ENCODE assay signal across 15 cellular contexts in the genomic region with DNA sequence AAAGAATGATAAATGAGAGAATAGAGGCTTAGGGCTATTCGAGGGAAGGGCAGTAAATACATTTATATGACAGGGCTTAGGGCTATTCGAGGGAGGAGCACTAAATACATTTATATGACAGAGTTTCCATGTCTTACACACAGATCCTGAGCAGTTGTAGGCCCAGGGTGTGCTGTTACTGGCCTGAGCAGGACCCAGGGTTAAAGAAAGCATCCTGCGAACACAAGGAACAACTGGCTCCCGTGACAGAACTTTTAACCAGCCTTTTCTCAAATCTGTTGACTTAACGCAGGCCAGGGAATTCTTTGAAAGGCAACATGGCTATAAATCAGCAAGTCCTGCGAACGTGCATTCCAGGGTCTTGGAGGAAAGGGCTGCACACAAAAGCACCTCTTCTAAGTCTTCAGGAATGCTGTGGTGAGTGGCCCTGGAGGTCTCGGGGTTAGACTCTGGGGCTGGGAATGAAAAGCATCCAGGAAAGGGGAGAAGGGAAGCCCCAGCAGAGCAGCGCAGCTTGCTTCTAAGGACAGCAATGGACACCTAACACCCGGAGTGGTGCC. TPM values are rescaled to one million over a fixed set of nuclear protein-coding genes. Genes with fewer than 3 reads are reported as not detected.
DNase-seq lines count a peak whose midpoint lies in the region; ATAC-seq and TF ChIP-seq lines count a peak whose summit lies in the region.
"Had no signal": no experiment of that assay in that cellular context is flagged by ENCODE, and none has a peak within 500 bp of the region (broad histone marks: within the 10 kb centered on the region; RNA-seq: fewer than 3 reads in every experiment).

No MANE protein-coding gene starts in this region.

- H4K91ac ChIP-seq in IMR-90 (ENCODE audit: insufficient read depth, low read depth, low read length), result peak overlapping the region; percentile 100

- WGBS in IMR-90 (ENCODE audit: extremely low coverage in 2 of 2, insufficient read length in 1 of 2), 2 experiments, result 0% methylated on average over 2 of the region's 10 CpGs; no CpG with 5 or more reads in 1 of the 2 experiments

- no peak for TF ChIP-seq CTCF in AG09309 (IDR thresholded peaks at IDR 0.05; ENCODE audit: control insufficient read depth, insufficient read depth, low read depth, low read length, missing control alignments)
- no peak for TF ChIP-seq CTCF in IMR-90 (conservative IDR thresholded peaks at IDR 0.05; ENCODE audit: low read depth, low read length)
- no peak for TF ChIP-seq CTCF in endothelial cell (IDR thresholded peaks at IDR 0.05; ENCODE audit: unreplicated experiment)
- TF ChIP-seq CTCF in neural crest cell (conservative IDR thresholded peaks at IDR 0.05), result no peak
- TF ChIP-seq CTCF in Peyer's patch (IDR thresholded peaks at IDR 0.05), result no peak

- H3K9me3 Mint-ChIP-seq in endothelial cell (ENCODE audit: unreplicated experiment) (no peaks in the 10 kb centered on the region), neural crest cell (peaks cover 10% of the 10 kb centered on the region)
- H3K9me3 Mint-ChIP-seq: effector memory CD8-positive, alpha-beta T cell had no signal

- peak overlapping the region; percentile 94 for H2BK15ac ChIP-seq in IMR-90 (ENCODE audit: low read depth, low read length)

- H3K4me2 ChIP-seq in IMR-90 (ENCODE audit: low read depth, low read length), result peak overlapping the region; percentile 25; the same call in 1 of the 2 replicates

- TF ChIP-seq RAD21 in IMR-90 (IDR thresholded peaks at IDR 0.05; ENCODE audit: low read length), result peak; percentile 1; the same call in 1 of the 2 replicates

- POLR2A ChIA-PET in IMR-90 (lab: Charles Lee; ENCODE audit: unreplicated experiment), result no interaction called here

- peak overlapping the region; percentile 99 for H2BK120ac ChIP-seq in IMR-90 (ENCODE audit: low read depth, low read length)

- in situ Hi-C loops in IMR-90 (cut with MboI; ENCODE audit: low sequenced_read_pairs), result no loop called here

- TF ChIP-seq POLR2A in IMR-90 (IDR thresholded peaks at IDR 0.05; ENCODE audit: low read depth, low read length) (no peak), Peyer's patch (IDR thresholded peaks at IDR 0.05) (no peak)

- H2AK9ac ChIP-seq in IMR-90 (replicated peaks; ENCODE audit: low read depth, low read length, poor library complexity), result no peak overlapping the region

- H4K8ac ChIP-seq in IMR-90 (ENCODE audit: low read depth in 2 of 2, low read length in 2 of 2), result peak overlapping the region; percentile 97 to 99

- ATAC-seq in IMR-90 (ENCODE audit: low read depth) (peak; percentile 87), HG02763 (IDR thresholded peaks at IDR 0.05; ENCODE audit: unreplicated experiment) (no peak)
- ATAC-seq: effector memory CD8-positive, alpha-beta T cell; HepG2 had no signal

- H4K20me1 ChIP-seq in IMR-90 (ENCODE audit: insufficient read depth, low read length), result no peaks in the 10 kb centered on the region

- H2BK20ac ChIP-seq in IMR-90 (ENCODE audit: low read depth, low read length), result peak overlapping the region; percentile 99

- peaks cover 26% of the 10 kb centered on the region for H3K4me1 ChIP-seq in IMR-90 (ENCODE audit: control insufficient read depth, insufficient read depth, low read length)
- no peaks in the 10 kb centered on the region for H3K4me1 ChIP-seq in Peyer's patch

- peak overlapping the region; percentile 88 for H4K5ac ChIP-seq in IMR-90 (ENCODE audit: low read depth, low read length)

- intact Hi-C loops in IMR-90 (cut with micrococcal nuclease), result loop anchor here (1.0 to 2.0 kb wide), 2 partner anchors 131 to 538 kb away; no protein-coding TSS in a partner anchor

- peak overlapping the region; percentile 13 for H3K4me3 Mint-ChIP-seq in endothelial cell (ENCODE audit: unreplicated experiment)
- H3K4me3 Mint-ChIP-seq in neural crest cell, result no peak overlapping the region
- H3K4me3 Mint-ChIP-seq: effector memory CD8-positive, alpha-beta T cell had no signal

- H3K27ac Mint-ChIP-seq in endothelial cell (ENCODE audit: unreplicated experiment) (no peak overlapping the region), neural crest cell (ENCODE audit: unreplicated experiment) (peak overlapping the region; percentile 83)
- H3K27ac Mint-ChIP-seq: effector memory CD8-positive, alpha-beta T cell had no signal

- H3K14ac ChIP-seq in IMR-90 (replicated peaks; ENCODE audit: low read depth, low read length), result peak overlapping the region; percentile 97

- peaks cover 0 to 21% of the 10 kb centered on the region in 2 experiments; a peak in 1 of 4 replicates for H3K79me1 ChIP-seq in IMR-90 (ENCODE audit: low read depth in 1 of 2, low read length in 2 of 2)

- H2BK5ac ChIP-seq in IMR-90 (ENCODE audit: low read depth, low read length, poor library complexity, severe bottlenecking), result peak overlapping the region; percentile 85

- H3K36me3 Mint-ChIP-seq in endothelial cell (ENCODE audit: low read depth, unreplicated experiment) (peaks cover 3% of the 10 kb centered on the region), neural crest cell (ENCODE audit: low read depth) (no peaks in the 10 kb centered on the region)

- DNase-seq in AG09309 (ENCODE audit: low read depth), result peak; percentile 35
- DNase-seq in IMR-90, result peak; percentile 98
- no peak for DNase-seq in endothelial cell (ENCODE audit: low spot score)
- DNase-seq in neural crest cell (ENCODE audit: low read depth, low spot score), result no peak
- no peak for DNase-seq in activated CD4-positive, CD25-positive, alpha-beta regulatory T cell (lab: John Stamatoyannopoulos, UW)
- DNase-seq in NCI-H69 (lab: John Stamatoyannopoulos, UW), result no peak
- DNase-seq in Peyer's patch, result no peak
- DNase-seq: activated CD8-positive, alpha-beta memory T cell treated with anti-CD3 and anti-CD28 coated beads, Interleukin-2, amount 50 U/mL, for 48 hours; effector memory CD8-positive, alpha-beta T cell; GF-D8; NCI-H1694; transverse colon had no signal

- no peaks in the 10 kb centered on the region for H3K27me3 ChIP-seq in IMR-90 (ENCODE audit: control insufficient read depth, insufficient read depth, low read length)
- no peaks in the 10 kb centered on the region for H3K27me3 ChIP-seq in Peyer's patch
- H3K27me3 ChIP-seq: transverse colon had no signal

- H3K27me3 Mint-ChIP-seq in endothelial cell (ENCODE audit: unreplicated experiment), result peaks cover 2% of the 10 kb centered on the region
- H3K27me3 Mint-ChIP-seq in neural crest cell (ENCODE audit: low read depth), result no peaks in the 10 kb centered on the region

- H3K9me1 ChIP-seq in IMR-90 (ENCODE audit: insufficient read depth, low read length), result peaks cover 28% of the 10 kb centered on the region

- peak overlapping the region; percentile 55 for H2AFZ ChIP-seq in IMR-90 (replicated peaks; ENCODE audit: low read length, poor library complexity)

- H3K56ac ChIP-seq in IMR-90 (ENCODE audit: extremely low read depth, insufficient read depth, low read length), result peak overlapping the region; percentile 97

- CTCF ChIA-PET in IMR-90 (lab: Yijun Ruan, JAX), result interaction anchor here (1.0 kb wide), 1 partner anchor 560 kb away, joined by 3 read pairs; no protein-coding TSS in a partner anchor

- peak overlapping the region; percentile 99 for H2AK5ac ChIP-seq in IMR-90 (ENCODE audit: low read depth, low read length)

- H3K9me3 ChIP-seq in IMR-90 (ENCODE audit: control insufficient read depth, insufficient read depth, low read length) (no peaks in the 10 kb centered on the region), Peyer's patch (no peaks in the 10 kb centered on the region)
- H3K9me3 ChIP-seq: transverse colon had no signal

- peak overlapping the region; percentile 97 for H3K23ac ChIP-seq in IMR-90 (ENCODE audit: low read depth, low read length)

- H3K36me3 ChIP-seq in IMR-90 (ENCODE audit: control insufficient read depth, insufficient read depth, low read length), result no peaks in the 10 kb centered on the region
- H3K36me3 ChIP-seq in Peyer's patch, result no peaks in the 10 kb centered on the region
- H3K36me3 ChIP-seq: transverse colon had no signal

- no TSS peak for BruUV-seq in IMR-90 (replicated peaks; lab: Mats Ljungman, UMichigan)

- peaks cover 11% of the 10 kb centered on the region for H3K4me1 Mint-ChIP-seq in endothelial cell (ENCODE audit: unreplicated experiment)
- H3K4me1 Mint-ChIP-seq in neural crest cell, result peaks cover 27% of the 10 kb centered on the region

- H3K27ac ChIP-seq in IMR-90 (ENCODE audit: insufficient read depth, low read length) (peak overlapping the region; percentile 98), Peyer's patch (no peak overlapping the region)
- H3K27ac ChIP-seq: transverse colon had no signal

- peak overlapping the region; percentile 78 for H3K18ac ChIP-seq in IMR-90 (ENCODE audit: low read depth, low read length)

- peak overlapping the region; percentile 53; the same call in 1 of the 2 replicates for H3K9ac ChIP-seq in IMR-90 (ENCODE audit: low read depth, low read length)

- H3K4me3 ChIP-seq in AG09309 (ENCODE audit: control insufficient read depth, low read depth, low read length) (no peak overlapping the region), IMR-90 (ENCODE audit: insufficient read depth, low read depth, low read length) (no peak overlapping the region), Peyer's patch (no peak overlapping the region)
- H3K4me3 ChIP-seq: transverse colon had no signal

- H3K4ac ChIP-seq in IMR-90 (ENCODE audit: low read depth, low read length), result peak overlapping the region; percentile 100

- dilution Hi-C loops in IMR-90 (cut with HindIII; ENCODE audit: low sequenced_read_pairs, unreplicated experiment), result no loop called here

TF ChIP-seq in IMR-90, 13 proteins besides CTCF, POLR2A, EP300 and RAD21:
- TF ChIP-seq RFX5 (IDR thresholded peaks at IDR 0.05; ENCODE audit: low read depth, low read length), result no peak
- no peak for TF ChIP-seq NFE2L2 (IDR thresholded peaks at IDR 0.05; ENCODE audit: low read depth, low read length)
- TF ChIP-seq BHLHE40 (IDR thresholded peaks at IDR 0.05; ENCODE audit: low read depth, low read length), result peak; percentile 92
- peak; percentile 13; the same call in 1 of the 2 replicates for TF ChIP-seq SMC3 (IDR thresholded peaks at IDR 0.05; ENCODE audit: low read depth, low read length)
- TF ChIP-seq MAZ (IDR thresholded peaks at IDR 0.05; ENCODE audit: borderline replicate concordance, low read depth, low read length), result no peak

RNA-seq across cellular contexts. Expression of gene ANKRD55, which starts 45.2 kb away (rescaled TPM):
- 0.28 TPM in 1 of 2 replicates, not detected in the other for total RNA-seq in IMR-90 (2012; rRNA removed)
- not detected in 2 replicates for polyA plus RNA-seq in IMR-90 (2012; rRNA removed)
- polyA plus RNA-seq in IMR-90 (2012; cell fraction: cytosol; rRNA removed), result 0.13 TPM in 1 of 2 replicates, not detected in the other
- not detected in 2 replicates for polyA plus RNA-seq in IMR-90 (2012; cell fraction: nucleus; rRNA removed; ENCODE audit: low replicate concordance)
- not detected for total RNA-seq in endothelial cell (ENCODE audit: unreplicated experiment)
- total RNA-seq in neural crest cell, result 0.16 TPM in 1 of 2 replicates, not detected in the other
- 1 to 10 TPM in 1 of 4 donors, under 1 TPM in 1, not detected in 2; 0.80 to 8.3 TPM for total RNA-seq in Peyer's patch
- total RNA-seq: skeletal muscle tissue had no signal

Comparison
In these comparisons a context has a peak if more than half of its experiments do, and no peak if none do; other contexts are left out.
1. DNase-seq: peak in AG09309 (single experiment) and IMR-90 (single experiment); none in endothelial cell (single experiment), neural crest cell (single experiment), activated CD4-positive, CD25-positive, alpha-beta regulatory T cell (0 of 4), NCI-H69 (single experiment) and Peyer's patch (0 of 3).